ENCODE assay signal across 19 cellular contexts in genomic region chr2:69087912-69088240, GRCh38.
DNase-seq lines count a peak whose midpoint lies in the region; ATAC-seq and TF ChIP-seq lines count a peak whose summit lies in the region.
"Had no signal": no experiment of that assay in that cellular context is flagged by ENCODE, and none has a peak within 500 bp of the region (broad histone marks: within the 10 kb centered on the region; RNA-seq: fewer than 3 reads in every experiment).

No MANE protein-coding gene starts in this region.

- no peaks in the 10 kb centered on the region; the same call in 1 of the 2 replicates for H3K27me3 ChIP-seq in H9 (ENCODE audit: insufficient read depth, low read length)
- H3K27me3 ChIP-seq in tibial artery: no peaks in the 10 kb centered on the region
- no peaks in the 10 kb centered on the region for H3K27me3 ChIP-seq in left lung
- H3K27me3 ChIP-seq: sigmoid colon had no signal

- no peak overlapping the region for H3T11ph ChIP-seq in H9 (ENCODE audit: low read length)

- H3K18ac ChIP-seq in H9 (ENCODE audit: insufficient read length, low read depth, low read length): no peak overlapping the region

- WGBS in H9 (ENCODE audit: extremely low coverage, insufficient read length, low lambda C conversion rate): no CpG with 5 or more reads among the region's 1 CpG

- H2BK120ac ChIP-seq in H9 (ENCODE audit: low read depth, low read length, poor library complexity, severe bottlenecking): no peak overlapping the region

- no peak overlapping the region for H2AK5ac ChIP-seq in H9 (ENCODE audit: insufficient read length, low read length)

- no peaks in the 10 kb centered on the region for H3K9me3 Mint-ChIP-seq in H9
- no peaks in the 10 kb centered on the region for H3K9me3 Mint-ChIP-seq in brain
- H3K9me3 Mint-ChIP-seq: activated naive CD4-positive, alpha-beta T cell treated with anti-CD3 and anti-CD28 coated beads for 36 hours had no signal

- no peak overlapping the region for H2BK15ac ChIP-seq in H9 (ENCODE audit: low read depth, low read length)

- no peaks in the 10 kb centered on the region for H3K23me2 ChIP-seq in H9 (ENCODE audit: insufficient read length, low read depth, low read length, poor library complexity, severe bottlenecking)

- H4K8ac ChIP-seq in H9 (replicated peaks; ENCODE audit: insufficient read length, low read depth, low read length): no peak overlapping the region

- H3K36me3 ChIP-seq in tibial artery (peaks cover 0 to 16% (median 12%) of the 10 kb centered on the region in 3 donors), left lung (no peaks in the 10 kb centered on the region)

- H3K79me2 ChIP-seq in H9 (ENCODE audit: insufficient read depth, low read length): no peaks in the 10 kb centered on the region

- H3K36me3 Mint-ChIP-seq in H9 (ENCODE audit: insufficient read depth in 1 of 3, low read depth in 3 of 3) (peaks cover 3 to 12% (median 5%) of the 10 kb centered on the region in 3 experiments; a peak in 4 of 7 replicates), brain (peaks cover 53% of the 10 kb centered on the region)

- no peak overlapping the region for H3K4ac ChIP-seq in H9 (ENCODE audit: low read depth, low read length)

- no peak overlapping the region for H2AFZ ChIP-seq in H9 (ENCODE audit: low read length)

- H3K27ac Mint-ChIP-seq in H9 (peak overlapping the region in 2 of 3 experiments; percentile 11 to 59; a peak in 1 of 7 replicates), brain (peak overlapping the region in 3 of 5 experiments; percentile 45 to 56 (median 53))
- H3K27ac Mint-ChIP-seq: activated naive CD4-positive, alpha-beta T cell treated with anti-CD3 and anti-CD28 coated beads for 36 hours had no signal

- H3K27me3 Mint-ChIP-seq in H9 (ENCODE audit: low read depth) (no peaks in the 10 kb centered on the region), brain (no peaks in the 10 kb centered on the region)

- no peaks in the 10 kb centered on the region for H3K9me3 ChIP-seq in H9 (ENCODE audit: control insufficient read depth, low read depth, low read length)
- no peaks in the 10 kb centered on the region for H3K9me3 ChIP-seq in tibial artery
- H3K9me3 ChIP-seq in left lung: no peaks in the 10 kb centered on the region
- H3K9me3 ChIP-seq: sigmoid colon had no signal

- H4K91ac ChIP-seq in H9 (ENCODE audit: insufficient read length, low read depth, low read length): no peak overlapping the region

- H3K14ac ChIP-seq in H9 (ENCODE audit: insufficient read depth, low read length): no peak overlapping the region

- intact Hi-C loops in left cardiac atrium (cut with DNase I): no loop called here
- intact Hi-C loops in tibial artery (cut with DNase I; ENCODE audit: low total_unique reads): no loop called here
- intact Hi-C loops in left lung (cut with DNase I): no loop called here

- H4K5ac ChIP-seq in H9 (ENCODE audit: insufficient read length, low read depth, low read length): no peak overlapping the region

- DNase-seq in H9 (no peak), left cardiac atrium (no peak), tibial artery (no peak), NCI-H82 treated with DMSO at 0.1 percent for 48 hours (lab: John Stamatoyannopoulos, UW; ENCODE audit: unreplicated experiment) (no peak), NCI-H2107 (lab: John Stamatoyannopoulos, UW) (no peak), left lung (no peak)
- DNase-seq: activated CD4-positive, alpha-beta T cell treated with anti-CD3 and anti-CD28 coated beads, Interleukin-2, amount 50 U/mL, for 4 hours; activated naive CD4-positive, alpha-beta T cell treated with anti-CD3 and anti-CD28 coated beads for 36 hours; C1 segment of cervical spinal cord; DMS 273 treated with DMSO at 0.1 percent for 48 hours; hippocampal formation; KBM-7; NCI-H1092 treated with DMSO at 0.1 percent for 48 hours; NCI-H2081 treated with DMSO at 0.1 percent for 48 hours; NCI-H69; sigmoid colon; stimulated activated CD4-positive, alpha-beta T cell treated with anti-CD3 and anti-CD28 coated beads, Interleukin-1b, Interleukin-23, amount 100 ng/mL, for 48 hours; SW 1271 had no signal

- no peak overlapping the region for H3K9ac ChIP-seq in H9 (ENCODE audit: extremely low read depth, insufficient read length, low read length)

- no peak overlapping the region for H3K56ac ChIP-seq in H9 (ENCODE audit: insufficient read length, low read depth, low read length)

- no peak overlapping the region for H3K4me2 ChIP-seq in H9 (ENCODE audit: insufficient read depth, insufficient read length, low read length)

- H3K4me3 Mint-ChIP-seq in H9 (no peak overlapping the region), brain (peak overlapping the region in 1 of 5 experiments; percentile 11)
- H3K4me3 Mint-ChIP-seq: activated naive CD4-positive, alpha-beta T cell treated with anti-CD3 and anti-CD28 coated beads for 36 hours had no signal

- no peaks in the 10 kb centered on the region for H3K79me1 ChIP-seq in H9 (ENCODE audit: insufficient read depth, low read depth, low read length, poor library complexity, severe bottlenecking)

- H3K4me3 ChIP-seq in tibial artery (no peak overlapping the region), left lung (no peak overlapping the region)
- H3K4me3 ChIP-seq: sigmoid colon had no signal

- peaks cover 4% of the 10 kb centered on the region in 2 experiments; a peak in 2 of 4 replicates for H3K4me1 Mint-ChIP-seq in H9
- peaks cover 21% of the 10 kb centered on the region for H3K4me1 Mint-ChIP-seq in brain

- H2BK5ac ChIP-seq in H9 (ENCODE audit: insufficient read length, low read length): no peak overlapping the region

- TF ChIP-seq CTCF in H9 (conservative IDR thresholded peaks at IDR 0.05) (no peak), brain (conservative IDR thresholded peaks at IDR 0.05) (no peak), tibial artery (IDR thresholded peaks at IDR 0.05) (no peak), left lung (IDR thresholded peaks at IDR 0.05) (no peak)

- no peaks in the 10 kb centered on the region for H4K20me1 ChIP-seq in H9 (ENCODE audit: control insufficient read depth, insufficient read depth, insufficient read length)

- H2BK20ac ChIP-seq in H9 (ENCODE audit: low read depth, low read length, poor library complexity, severe bottlenecking): no peak overlapping the region

- H3K23ac ChIP-seq in H9 (ENCODE audit: insufficient read length, low read depth, low read length): no peak overlapping the region

- ATAC-seq in left cardiac atrium (peak; percentile 31 to 55), left lung (no peak)

- no peaks in the 10 kb centered on the region for H3K4me1 ChIP-seq in H9 (ENCODE audit: insufficient read depth, low read length)
- H3K4me1 ChIP-seq in tibial artery: peaks cover 0 to 59% (median 51%) of the 10 kb centered on the region in 4 donors
- H3K4me1 ChIP-seq in left lung: peaks cover 0 to 34% of the 10 kb centered on the region in 2 donors

- H3K27ac ChIP-seq in H9 (ENCODE audit: insufficient read length, low read depth, low read length): no peak overlapping the region
- H3K27ac ChIP-seq in tibial artery: peak overlapping the region; percentile 56 to 61
- no peak overlapping the region for H3K27ac ChIP-seq in left lung

- no peak overlapping the region for H2BK12ac ChIP-seq in H9 (ENCODE audit: insufficient read length, low read depth, low read length)

Comparison
In these comparisons a context has a peak if more than half of its experiments do, and no peak if none do; other contexts are left out.
1. H3K27ac ChIP-seq: peak in tibial artery (2 of 2); none in H9 (single experiment) and left lung (0 of 2).